ENCODE assay signal across 1 cellular context in genomic region chr20:31572701-31573554, GRCh38.
TF ChIP-seq lines count a peak whose summit lies in the region.

No MANE protein-coding gene starts in this region.

TF ChIP-seq in HEK293, 187 proteins besides CTCF, POLR2A, EP300 and RAD21 (continued from another document and continues in another):
- TF ChIP-seq ZBTB11 (tag by site-specific recombination; conservative IDR thresholded peaks at IDR 0.05; ENCODE audit: low read depth) (no peak; the same call in 1 of the 2 replicates), ZNF510 (tag by site-specific recombination; IDR thresholded peaks at IDR 0.05; ENCODE audit: insufficient replicate concordance) (no peak), ZNF132 (tag by site-specific recombination; IDR thresholded peaks at IDR 0.05; ENCODE audit: borderline replicate concordance) (no peak), ZNF10 (tag by site-specific recombination; IDR thresholded peaks at IDR 0.05) (no peak), BCL11B (tag by site-specific recombination; IDR thresholded peaks at IDR 0.05; ENCODE audit: low read depth) (0 out of 2 replicates have a peak, but pooled peaks have one; percentile 12), ZNF211 (tag by site-specific recombination; IDR thresholded peaks at IDR 0.05; ENCODE audit: low read depth) (no peak), ZNF155 (tag by site-specific recombination; IDR thresholded peaks at IDR 0.05) (no peak), GLIS1 (tag by site-specific recombination; IDR thresholded peaks at IDR 0.05) (peak; percentile 92), ZNF280C (tag by site-specific recombination; IDR thresholded peaks at IDR 0.05) (no peak), ZNF184 (tag by site-specific recombination; IDR thresholded peaks at IDR 0.05) (0 out of 2 replicates have a peak, but pooled peaks have one; percentile 43), ZNF660 (tag by site-specific recombination; IDR thresholded peaks at IDR 0.05) (no peak; the same call in 1 of the 2 replicates), ZNF830 (tag by site-specific recombination; IDR thresholded peaks at IDR 0.05; ENCODE audit: low read depth) (no peak), ZSCAN18 (tag by site-specific recombination; IDR thresholded peaks at IDR 0.05) (no peak), HIC1 (tag by site-specific recombination; IDR thresholded peaks at IDR 0.05) (peak; percentile 97), ZNF629 (tag by site-specific recombination; IDR thresholded peaks at IDR 0.05) (peak; percentile 86), ZNF157 (tag by site-specific recombination; IDR thresholded peaks at IDR 0.05) (no peak), HOXD13 (CRISPR knock-in tag; IDR thresholded peaks at IDR 0.05; ENCODE audit: borderline replicate concordance) (no peak), ZNF514 (tag by site-specific recombination; IDR thresholded peaks at IDR 0.05) (no peak), ZNF521 (tag by site-specific recombination; IDR thresholded peaks at IDR 0.05) (no peak), ZNF24 (tag by site-specific recombination; IDR thresholded peaks at IDR 0.05) (peak; percentile 88), SP3 (tag by site-specific recombination; IDR thresholded peaks at IDR 0.05) (peak; percentile 70), ZNF692 (tag by site-specific recombination; IDR thresholded peaks at IDR 0.05) (peak; percentile 73), ZNF488 (tag by site-specific recombination; IDR thresholded peaks at IDR 0.05) (no peak), ZNF239 (tag by site-specific recombination; IDR thresholded peaks at IDR 0.05) (peak; percentile 86), REST (tag by site-specific recombination; IDR thresholded peaks at IDR 0.05) (no peak), ZBTB10 (tag by site-specific recombination; IDR thresholded peaks at IDR 0.05) (peak; percentile 78), PRDM6 (tag by site-specific recombination; IDR thresholded peaks at IDR 0.05) (no peak), GLI2 (tag by site-specific recombination; IDR thresholded peaks at IDR 0.05; ENCODE audit: borderline replicate concordance, low read depth) (no peak), ZNF148 (tag by site-specific recombination; IDR thresholded peaks at IDR 0.05; ENCODE audit: borderline replicate concordance) (no peak), ZNF76 (tag by site-specific recombination; IDR thresholded peaks at IDR 0.05; ENCODE audit: borderline replicate concordance, low read depth) (0 out of 2 replicates have a peak, but pooled peaks have one; percentile 24), ZNF777 (tag by site-specific recombination; IDR thresholded peaks at IDR 0.05; ENCODE audit: borderline replicate concordance) (no peak), ZNF146 (tag by site-specific recombination; IDR thresholded peaks at IDR 0.05) (no peak), ZNF677 (tag by site-specific recombination; IDR thresholded peaks at IDR 0.05) (no peak)
